ENCODE assay signal across 8 cellular contexts in the genomic region with DNA sequence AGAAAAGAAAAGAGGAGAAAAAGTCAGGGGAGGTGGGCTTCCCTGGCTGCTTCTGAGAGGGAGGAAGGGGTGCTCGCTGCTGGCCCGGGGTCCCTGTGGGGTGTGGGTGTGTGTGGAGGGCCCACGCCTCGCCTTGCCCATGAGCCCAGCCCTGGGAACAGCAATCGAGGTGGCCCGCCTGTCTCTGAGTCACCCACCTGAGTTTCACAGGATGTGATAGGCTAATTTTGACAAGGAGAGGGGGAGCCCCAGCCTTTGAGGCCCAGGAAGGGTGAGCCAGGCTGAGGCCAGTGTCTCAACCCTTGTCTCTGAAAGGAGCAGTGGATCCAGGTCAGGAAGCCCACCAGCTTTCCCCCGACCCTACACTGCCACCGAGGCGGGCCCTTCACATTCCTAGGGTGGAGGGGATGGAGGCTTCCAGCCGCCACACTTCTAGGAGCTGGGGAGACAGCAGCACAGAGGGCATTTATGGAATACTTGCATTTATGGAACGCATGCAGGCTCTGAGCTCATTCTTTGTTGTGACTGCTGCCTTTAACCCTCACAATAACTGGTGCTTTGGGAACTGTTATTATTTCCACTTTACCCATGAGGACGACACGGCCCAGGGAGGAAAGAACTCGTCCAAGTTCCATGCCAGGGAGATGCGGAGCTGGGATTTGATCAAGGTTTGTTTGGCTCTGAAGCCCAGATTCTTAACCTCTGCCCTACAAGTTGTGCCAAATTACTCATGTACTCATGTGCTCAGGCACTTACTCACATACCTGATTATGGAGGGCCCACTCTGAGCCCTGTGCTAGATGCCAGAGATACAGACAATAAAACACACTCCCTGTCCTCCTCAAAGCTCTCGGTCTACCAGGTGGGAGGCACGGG. TPM values are rescaled to one million over a fixed set of nuclear protein-coding genes. Genes with fewer than 3 reads are reported as not detected.
A peak's percentile ranks its signal among the peaks of the same experiment; 100 is the strongest.
DNase-seq lines count a peak whose midpoint lies in the region; ATAC-seq and TF ChIP-seq lines count a peak whose summit lies in the region.

No MANE protein-coding gene starts in this region.

- H3K36me3 Mint-ChIP-seq in osteocyte (ENCODE audit: unreplicated experiment): no peaks in the 10 kb centered on the region

- no peaks in the 10 kb centered on the region for H3K9me3 Mint-ChIP-seq in osteocyte (ENCODE audit: unreplicated experiment)

- peaks cover 29% of the 10 kb centered on the region for H3K4me1 Mint-ChIP-seq in osteocyte (ENCODE audit: unreplicated experiment)

- H3K4me3 Mint-ChIP-seq in osteocyte (ENCODE audit: unreplicated experiment): no peak overlapping the region

- H3K27ac Mint-ChIP-seq in osteocyte (ENCODE audit: unreplicated experiment): no peak overlapping the region

- peak; percentile 62 for ATAC-seq in GM18511 (IDR thresholded peaks at IDR 0.05; ENCODE audit: unreplicated experiment)

- no peak overlapping the region for H3K4me3 ChIP-seq in foreskin fibroblast (ENCODE audit: low read depth in 1 of 2, low read length in 2 of 2)

- DNase-seq in RKO (ENCODE audit: low spot score): peak; percentile 34
- DNase-seq in foreskin fibroblast: peak; percentile 56 to 70
- DNase-seq in stimulated activated CD4-positive, alpha-beta T cell treated with anti-CD3 and anti-CD28 coated beads, Interleukin-1b, Interleukin-23, amount 100 ng/mL, for 48 hours: peak; percentile 72
- DNase-seq in KG1 (lab: John Stamatoyannopoulos, UW): no peak
- no peak for DNase-seq in osteocyte (ENCODE audit: extremely low spot score, unreplicated experiment)
- DNase-seq in D341Med (ENCODE audit: low spot score): no peak
- no peak for DNase-seq in cerebellar nuclear complex (lab: John Stamatoyannopoulos, UW)

- no peak for TF ChIP-seq CTCF in foreskin fibroblast (IDR thresholded peaks at IDR 0.05; ENCODE audit: low read depth, low read length)
- TF ChIP-seq CTCF in osteocyte (IDR thresholded peaks at IDR 0.05): no peak

- H3K27me3 Mint-ChIP-seq in osteocyte (ENCODE audit: unreplicated experiment): no peaks in the 10 kb centered on the region

RNA-seq across cellular contexts. Expression of a gene that starts 49.3 kb away (rescaled TPM):
- 0.16 TPM in 1 of 2 replicates, not detected in the other for total RNA-seq in osteocyte

Comparison
In these comparisons a context has a peak if more than half of its experiments do, and no peak if none do; other contexts are left out.
1. DNase-seq: peak in RKO (single experiment), foreskin fibroblast (2 of 2) and stimulated activated CD4-positive, alpha-beta T cell treated with anti-CD3 and anti-CD28 coated beads, Interleukin-1b, Interleukin-23, amount 100 ng/mL, for 48 hours (single experiment); none in KG1 (single experiment), osteocyte (single experiment), D341Med (single experiment) and cerebellar nuclear complex (0 of 2).